In genomic region chr20:44911264-44911921, GRCh38 we compare ENCODE assay signal across 1 cellular context.
TF ChIP-seq lines count a peak whose summit lies in the region.

No MANE protein-coding gene starts in this region.

TF ChIP-seq in HepG2, 621 proteins besides CTCF, POLR2A, EP300 and RAD21 (continued from another document and continues in another):
- TF ChIP-seq POLR2G (IDR thresholded peaks at IDR 0.05; ENCODE audit: low read depth, low read length) (peak; percentile 66), SKIL (CRISPR knock-in tag; IDR thresholded peaks at IDR 0.05; ENCODE audit: borderline replicate concordance) (no peak), SRF (IDR thresholded peaks at IDR 0.05; ENCODE audit: low read depth, low read length) (peak; percentile 57; the same call in 1 of the 2 replicates), ZGPAT (CRISPR knock-in tag; IDR thresholded peaks at IDR 0.05) (peak; percentile 72; the same call in 1 of the 2 replicates), ZFP37 (CRISPR knock-in tag; IDR thresholded peaks at IDR 0.05; ENCODE audit: borderline replicate concordance) (peak; percentile 67; the same call in 1 of the 2 replicates), DMTF1 (CRISPR knock-in tag; IDR thresholded peaks at IDR 0.05) (no peak), RFXAP (CRISPR knock-in tag; IDR thresholded peaks at IDR 0.05; ENCODE audit: borderline replicate concordance) (0 out of 2 replicates have a peak, but pooled peaks have one; percentile 74), BRD4 (CRISPR knock-in tag; IDR thresholded peaks at IDR 0.05) (0 out of 2 replicates have a peak, but pooled peaks have one; percentile 74), ZNF407 (CRISPR knock-in tag; IDR thresholded peaks at IDR 0.05; ENCODE audit: not compliant biosample characterization) (peak; percentile 55), TMF1 (CRISPR knock-in tag; IDR thresholded peaks at IDR 0.05; ENCODE audit: low read depth) (no peak), ZSCAN20 (CRISPR knock-in tag; IDR thresholded peaks at IDR 0.05; ENCODE audit: borderline replicate concordance) (0 out of 2 replicates have a peak, but pooled peaks have one; percentile 66), HMGA1 (CRISPR knock-in tag; conservative IDR thresholded peaks at IDR 0.05) (no peak), ZNF30 (CRISPR knock-in tag; IDR thresholded peaks at IDR 0.05) (no peak), MZF1 (CRISPR knock-in tag; IDR thresholded peaks at IDR 0.05; ENCODE audit: borderline replicate concordance) (no peak), GATAD2A (CRISPR knock-in tag; IDR thresholded peaks at IDR 0.05) (peak; percentile 76), FOXP4 (CRISPR knock-in tag; IDR thresholded peaks at IDR 0.05) (peak; percentile 84), ZNF317 (CRISPR knock-in tag; IDR thresholded peaks at IDR 0.05) (peak; percentile 77; the same call in 1 of the 2 replicates), ZNF335 (CRISPR knock-in tag; IDR thresholded peaks at IDR 0.05) (0 out of 2 replicates have a peak, but pooled peaks have one; percentile 41), ZNF513 (CRISPR knock-in tag; conservative IDR thresholded peaks at IDR 0.05) (no peak), ZNF609 (CRISPR knock-in tag; IDR thresholded peaks at IDR 0.05; ENCODE audit: borderline replicate concordance) (no peak), FOSL2 (CRISPR knock-in tag; IDR thresholded peaks at IDR 0.05) (no peak), HOXA3 (CRISPR knock-in tag; IDR thresholded peaks at IDR 0.05) (peak; percentile 86), KLF6 (CRISPR knock-in tag; IDR thresholded peaks at IDR 0.05) (peak; percentile 65; the same call in 1 of the 2 replicates), SMYD3 (CRISPR knock-in tag; IDR thresholded peaks at IDR 0.05) (0 out of 2 replicates have a peak, but pooled peaks have one; percentile 47), AHR (CRISPR knock-in tag; IDR thresholded peaks at IDR 0.05) (no peak), SAP130 (CRISPR knock-in tag; IDR thresholded peaks at IDR 0.05; ENCODE audit: low read depth) (peak; percentile 93), ZNF589 (CRISPR knock-in tag; conservative IDR thresholded peaks at IDR 0.05) (no peak), PAF1 (CRISPR knock-in tag; IDR thresholded peaks at IDR 0.05) (no peak), ATAD3A (CRISPR knock-in tag; IDR thresholded peaks at IDR 0.05) (no peak), POLR2AphosphoS2 (IDR thresholded peaks at IDR 0.05; ENCODE audit: low read depth, low read length) (no peak), CENPT (CRISPR knock-in tag; IDR thresholded peaks at IDR 0.05; ENCODE audit: low read depth) (no peak), MXD1 (CRISPR knock-in tag; IDR thresholded peaks at IDR 0.05) (no peak), ZNF782 (CRISPR knock-in tag; IDR thresholded peaks at IDR 0.05; ENCODE audit: borderline replicate concordance) (0 out of 2 replicates have a peak, but pooled peaks have one; percentile 83), HDAC2 (CRISPR knock-in tag; IDR thresholded peaks at IDR 0.05) (peak; percentile 89), RCOR2 (CRISPR knock-in tag; IDR thresholded peaks at IDR 0.05) (no peak), HNRNPH1 (optimal IDR thresholded peaks at IDR 0.05; ENCODE audit: low read depth, low read length) (peak; percentile 84)
